Comparison of ENCODE assay signal across 1 cellular context in genomic region chr7:55254596-55255500, GRCh38.
A peak's percentile ranks its signal among the peaks of the same experiment; 100 is the strongest.
TF ChIP-seq lines count a peak whose summit lies in the region.

No MANE protein-coding gene starts in this region.

TF ChIP-seq in HepG2, 621 proteins besides CTCF, POLR2A, EP300 and RAD21 (continued from another document and continues in another):
- TF ChIP-seq MLXIP (CRISPR knock-in tag; IDR thresholded peaks at IDR 0.05; ENCODE audit: borderline replicate concordance) = no peak
- TF ChIP-seq ZNF780A (CRISPR knock-in tag; IDR thresholded peaks at IDR 0.05) = 0 out of 2 replicates have a peak, but pooled peaks have one; percentile 22
- TF ChIP-seq BCL3 (CRISPR knock-in tag; IDR thresholded peaks at IDR 0.05) = peak; percentile 41; the same call in 1 of the 2 replicates
- peak; percentile 67; the same call in 1 of the 2 replicates for TF ChIP-seq PAWR (CRISPR knock-in tag; IDR thresholded peaks at IDR 0.05; ENCODE audit: borderline replicate concordance)
- peak; percentile 34; the same call in 1 of the 2 replicates for TF ChIP-seq FOXO1 (CRISPR knock-in tag; IDR thresholded peaks at IDR 0.05)
- TF ChIP-seq KDM3A (CRISPR knock-in tag; IDR thresholded peaks at IDR 0.05; ENCODE audit: low read depth) = peak; percentile 37; the same call in 1 of the 2 replicates
- no peak for TF ChIP-seq SRF (IDR thresholded peaks at IDR 0.05; ENCODE audit: low read depth, low read length)
- TF ChIP-seq ZBTB3 (CRISPR knock-in tag; IDR thresholded peaks at IDR 0.05; ENCODE audit: borderline replicate concordance, low read depth) = no peak
- TF ChIP-seq ZNF781 (CRISPR knock-in tag; IDR thresholded peaks at IDR 0.05; ENCODE audit: borderline replicate concordance, not compliant biosample characterization) = peak; percentile 17
- TF ChIP-seq ZBTB38 (CRISPR knock-in tag; IDR thresholded peaks at IDR 0.05) = peak; percentile 63; the same call in 1 of the 2 replicates
- TF ChIP-seq RXRB (CRISPR knock-in tag; IDR thresholded peaks at IDR 0.05; ENCODE audit: borderline replicate concordance) = no peak; the same call in 1 of the 2 replicates
- TF ChIP-seq TFDP1 (CRISPR knock-in tag; IDR thresholded peaks at IDR 0.05; ENCODE audit: borderline replicate concordance) = peak; percentile 81
- 0 out of 2 replicates have a peak, but pooled peaks have one; percentile 30 for TF ChIP-seq ZBED4 (CRISPR knock-in tag; IDR thresholded peaks at IDR 0.05; ENCODE audit: borderline replicate concordance)
- TF ChIP-seq MATR3 (CRISPR knock-in tag; IDR thresholded peaks at IDR 0.05) = no peak
- peak; percentile 96 for TF ChIP-seq MTF2 (CRISPR knock-in tag; IDR thresholded peaks at IDR 0.05; ENCODE audit: borderline replicate concordance)
- TF ChIP-seq HBP1 (CRISPR knock-in tag; IDR thresholded peaks at IDR 0.05; ENCODE audit: low read depth) = no peak
- no peak for TF ChIP-seq CENPBD1 (CRISPR knock-in tag; IDR thresholded peaks at IDR 0.05; ENCODE audit: borderline replicate concordance, low read depth)
- TF ChIP-seq ZNF329 (CRISPR knock-in tag; IDR thresholded peaks at IDR 0.05; ENCODE audit: low read depth) = no peak
- no peak for TF ChIP-seq SSRP1 (CRISPR knock-in tag; IDR thresholded peaks at IDR 0.05)
- 0 out of 2 replicates have a peak, but pooled peaks have one; percentile 53 for TF ChIP-seq ZNF205 (CRISPR knock-in tag; IDR thresholded peaks at IDR 0.05)
- no peak for TF ChIP-seq ATM (IDR thresholded peaks at IDR 0.05; ENCODE audit: borderline replicate concordance)
- TF ChIP-seq ZIK1 (CRISPR knock-in tag; IDR thresholded peaks at IDR 0.05; ENCODE audit: borderline replicate concordance, low read depth) = no peak; the same call in 1 of the 2 replicates
- no peak for TF ChIP-seq SNAPC5 (CRISPR knock-in tag; IDR thresholded peaks at IDR 0.05; ENCODE audit: borderline replicate concordance)
- no peak for TF ChIP-seq ZNF740 (CRISPR knock-in tag; IDR thresholded peaks at IDR 0.05)
- TF ChIP-seq ZNF614 (CRISPR knock-in tag; IDR thresholded peaks at IDR 0.05; ENCODE audit: borderline replicate concordance) = no peak
- no peak; the same call in 1 of the 2 replicates for TF ChIP-seq ZNF710 (CRISPR knock-in tag; IDR thresholded peaks at IDR 0.05; ENCODE audit: borderline replicate concordance)
- TF ChIP-seq AHR (CRISPR knock-in tag; IDR thresholded peaks at IDR 0.05) = no peak
- TF ChIP-seq RBAK (CRISPR knock-in tag; IDR thresholded peaks at IDR 0.05) = no peak
- no peak for TF ChIP-seq FOSL2 (CRISPR knock-in tag; IDR thresholded peaks at IDR 0.05)
- no peak for TF ChIP-seq ARNT (IDR thresholded peaks at IDR 0.05)
- no peak for TF ChIP-seq ZNF646 (CRISPR knock-in tag; IDR thresholded peaks at IDR 0.05)
